Comparison of ENCODE assay signal across 8 cellular contexts in genomic region chr19:46951236-46951986, GRCh38.
DNase-seq lines count a peak whose midpoint lies in the region; TF ChIP-seq lines count a peak whose summit lies in the region.

No MANE protein-coding gene starts in this region.

- peaks cover 6% of the 10 kb centered on the region for H3K27me3 Mint-ChIP-seq in glutamatergic neuron (ENCODE audit: unreplicated experiment)

- H3K36me3 ChIP-seq in left ventricle myocardium inferior (no peaks in the 10 kb centered on the region), transverse colon (no peaks in the 10 kb centered on the region), mesendoderm (ENCODE audit: control insufficient read depth, insufficient read depth, low read length) (no peaks in the 10 kb centered on the region), OCI-LY7 (ENCODE audit: insufficient read depth, low read length) (peaks cover 48% of the 10 kb centered on the region)

- H3K9me3 Mint-ChIP-seq in glutamatergic neuron (ENCODE audit: unreplicated experiment) = peaks cover 17% of the 10 kb centered on the region

- H3K4me1 Mint-ChIP-seq in glutamatergic neuron (ENCODE audit: low read depth, unreplicated experiment) = peaks cover 65% of the 10 kb centered on the region

- H3K4me1 ChIP-seq in left ventricle myocardium inferior (peaks cover 83% of the 10 kb centered on the region), transverse colon (peaks cover 37 to 82% (median 52%) of the 10 kb centered on the region in 4 donors), mesendoderm (ENCODE audit: control insufficient read depth, low read depth, low read length) (no peaks in the 10 kb centered on the region), OCI-LY7 (ENCODE audit: insufficient read depth, low read length, poor library complexity, severe bottlenecking) (peaks cover 16% of the 10 kb centered on the region)

- no peak overlapping the region for H3K23ac ChIP-seq in mesendoderm (ENCODE audit: low read length)

- H3K4me2 ChIP-seq in mesendoderm (ENCODE audit: low read length) (no peak overlapping the region), OCI-LY7 (ENCODE audit: low read length) (no peak overlapping the region)

- CTCF ChIA-PET in RWPE1 (lab: Yijun Ruan, JAX) = no interaction called here
- CTCF ChIA-PET in OCI-LY7 (lab: Charles Lee; ENCODE audit: unreplicated experiment) = no interaction called here

- peak overlapping the region; percentile 95 for H3K27ac Mint-ChIP-seq in glutamatergic neuron (ENCODE audit: unreplicated experiment)

- H3K27ac ChIP-seq in left ventricle myocardium inferior (replicated peaks) = peak overlapping the region; percentile 25
- H3K27ac ChIP-seq in RWPE1 = peak overlapping the region; percentile 85
- peak overlapping the region; percentile 76 to 82 (median 77) for H3K27ac ChIP-seq in transverse colon
- no peak overlapping the region for H3K27ac ChIP-seq in mesendoderm (ENCODE audit: low read depth, low read length)
- H3K27ac ChIP-seq in OCI-LY7 (ENCODE audit: low read depth, low read length, poor library complexity, severe bottlenecking) = no peak overlapping the region

- no peak overlapping the region for H3K9ac ChIP-seq in mesendoderm (ENCODE audit: low read length)

- H2BK15ac ChIP-seq in mesendoderm (replicated peaks; ENCODE audit: low read depth) = no peak overlapping the region

- peak overlapping the region; percentile 80 for H3K4me3 Mint-ChIP-seq in glutamatergic neuron (ENCODE audit: unreplicated experiment)

- intact Hi-C loops in left ventricle myocardium inferior (cut with micrococcal nuclease) = no loop called here
- intact Hi-C loops in cardiac septum (cut with DNase I) = no loop called here
- intact Hi-C loops in transverse colon (cut with DNase I; ENCODE audit: low total_unique reads) = no loop called here
- intact Hi-C loops in OCI-LY7 (cut with micrococcal nuclease; ENCODE audit: unreplicated experiment) = no loop called here

- H3K79me1 ChIP-seq in mesendoderm (ENCODE audit: low read length) = peaks cover 20% of the 10 kb centered on the region

- H2BK120ac ChIP-seq in mesendoderm (ENCODE audit: low read depth, low read length) = no peak overlapping the region

- TF ChIP-seq EP300 in transverse colon (IDR thresholded peaks at IDR 0.05; ENCODE audit: low read depth) = no peak

- no peak overlapping the region for H3K56ac ChIP-seq in mesendoderm (ENCODE audit: low read length)

- H3K27me3 ChIP-seq in left ventricle myocardium inferior (ENCODE audit: low read depth) (no peaks in the 10 kb centered on the region), transverse colon (no peaks in the 10 kb centered on the region), mesendoderm (ENCODE audit: insufficient read depth, low read length, poor library complexity) (no peaks in the 10 kb centered on the region)

- POLR2A ChIA-PET in RWPE1 (lab: Yijun Ruan, JAX; ENCODE audit: low non-redundant PET) = no interaction called here
- POLR2A ChIA-PET in OCI-LY7 (lab: Charles Lee) = no interaction called here

- no peak overlapping the region for H2AFZ ChIP-seq in OCI-LY7 (ENCODE audit: low read length)

- BruUV-seq in OCI-LY7 (replicated peaks; lab: Mats Ljungman, UMichigan) = no TSS peak

- H3K4me3 ChIP-seq in left ventricle myocardium inferior = no peak overlapping the region
- H3K4me3 ChIP-seq in transverse colon = no peak overlapping the region
- H3K4me3 ChIP-seq in mesendoderm (ENCODE audit: low read length) = no peak overlapping the region
- H3K4me3 ChIP-seq in OCI-LY7 (ENCODE audit: low read depth, low read length, poor library complexity, severe bottlenecking) = no peak overlapping the region

- no peak overlapping the region for H4K8ac ChIP-seq in mesendoderm (ENCODE audit: low read depth, low read length)

- H3K18ac ChIP-seq in mesendoderm (ENCODE audit: low read length) = no peak overlapping the region

- H2AK5ac ChIP-seq in mesendoderm (ENCODE audit: low read length) = no peak overlapping the region

- no peaks in the 10 kb centered on the region for H3K9me2 ChIP-seq in OCI-LY7 (ENCODE audit: insufficient read depth, low read length)

- DNase-seq in left ventricle myocardium inferior = no peak
- DNase-seq in cardiac septum (ENCODE audit: low spot score) = no peak
- DNase-seq in RWPE1 (ENCODE audit: low spot score) = peak; percentile 83
- DNase-seq in glutamatergic neuron = peak; percentile 70
- peak; percentile 88 for DNase-seq in transverse colon
- DNase-seq in NCI-H128 (lab: John Stamatoyannopoulos, UW; ENCODE audit: unreplicated experiment) = no peak
- no peak for DNase-seq in mesendoderm
- no peak for DNase-seq in OCI-LY7 (ENCODE audit: low spot score)

- no peak overlapping the region for H2BK5ac ChIP-seq in mesendoderm (ENCODE audit: low read length)

- H3K9me3 ChIP-seq in left ventricle myocardium inferior (replicated peaks) = no peaks in the 10 kb centered on the region
- no peaks in the 10 kb centered on the region for H3K9me3 ChIP-seq in transverse colon
- no peaks in the 10 kb centered on the region for H3K9me3 ChIP-seq in OCI-LY7 (ENCODE audit: low read length)

- H3K79me2 ChIP-seq in mesendoderm (ENCODE audit: control insufficient read depth, insufficient read depth, low read length) = peaks cover 3% of the 10 kb centered on the region
- H3K79me2 ChIP-seq in OCI-LY7 (ENCODE audit: insufficient read depth, low read depth, low read length) = no peaks in the 10 kb centered on the region

- no peak for TF ChIP-seq POLR2A in transverse colon (IDR thresholded peaks at IDR 0.05)

- 31% methylated on average over 6 of the region's 6 CpGs; no CpG with 5 or more reads in 1 of the 2 donors for WGBS in transverse colon (ENCODE audit: low coverage in 1 of 2), 2 donors
- no CpG with 5 or more reads among the region's 6 CpGs for WGBS in mesendoderm (ENCODE audit: extremely low coverage, insufficient coverage, low lambda C conversion rate)

- in situ Hi-C loops in transverse colon (cut with MboI; ENCODE audit: low pct_ligation_motif_present in 1 of 4, low pct_unique_long_range_greater_than_20kb in 1 of 4, low sequenced_read_pairs in 3 of 4) = no loop called here

- H3K4ac ChIP-seq in mesendoderm (ENCODE audit: low read depth, low read length) = no peak overlapping the region

- no peaks in the 10 kb centered on the region for H4K20me1 ChIP-seq in OCI-LY7 (ENCODE audit: insufficient read depth, low read length)

- no peak overlapping the region for H4K5ac ChIP-seq in mesendoderm (ENCODE audit: low read length)

- peaks cover 5% of the 10 kb centered on the region for H3K36me3 Mint-ChIP-seq in glutamatergic neuron (ENCODE audit: unreplicated experiment)

- TF ChIP-seq CTCF in left ventricle myocardium inferior (IDR thresholded peaks at IDR 0.05; ENCODE audit: borderline replicate concordance) (no peak), RWPE1 (conservative IDR thresholded peaks at IDR 0.05; ENCODE audit: low read depth) (no peak), glutamatergic neuron (IDR thresholded peaks at IDR 0.05; ENCODE audit: partially characterized antibody, unreplicated experiment) (no peak), transverse colon (IDR thresholded peaks at IDR 0.05) (no peak), OCI-LY7 (conservative IDR thresholded peaks at IDR 0.05; ENCODE audit: low read length) (no peak)

Comparison
In these comparisons a context has a peak if more than half of its experiments do, and no peak if none do; other contexts are left out.
1. DNase-seq: peak in RWPE1 (single experiment), glutamatergic neuron (single experiment) and transverse colon (single experiment); none in left ventricle myocardium inferior (single experiment), cardiac septum (single experiment), NCI-H128 (single experiment), mesendoderm (single experiment) and OCI-LY7 (single experiment).
2. H3K27ac ChIP-seq: peak in left ventricle myocardium inferior (single experiment), RWPE1 (single experiment) and transverse colon (4 of 4); none in mesendoderm (single experiment) and OCI-LY7 (single experiment).